Comparison of ENCODE assay signal across 14 cellular contexts in genomic region chr2:203599509-203599908, GRCh38.
DNase-seq lines count a peak whose midpoint lies in the region; ATAC-seq, FAIRE-seq and TF ChIP-seq lines count a peak whose summit lies in the region.
"Had no signal": no experiment of that assay in that cellular context is flagged by ENCODE, and none has a peak within 500 bp of the region (broad histone marks: within the 10 kb centered on the region; RNA-seq: fewer than 3 reads in every experiment).

No MANE protein-coding gene starts in this region.

- no peak overlapping the region for H3K9ac ChIP-seq in HUES6 (ENCODE audit: low read length)

- H3K27ac ChIP-seq in HUES6 (ENCODE audit: low read depth, low read length), result peak overlapping the region; percentile 61; the same call in 1 of the 2 replicates
- H3K27ac ChIP-seq: upper lobe of left lung had no signal

- H3K4me1 ChIP-seq in HUES6 (ENCODE audit: control insufficient read depth, insufficient read depth, low read length), result peaks cover 12% of the 10 kb centered on the region

- no peak for TF ChIP-seq CTCF in GM12865 (IDR thresholded peaks at IDR 0.05; ENCODE audit: insufficient read depth, low read depth, low read length, missing control alignments)

- ATAC-seq in HG02642 (IDR thresholded peaks at IDR 0.05; ENCODE audit: poor library complexity, unreplicated experiment), result peak; percentile 44
- no peak for ATAC-seq in activated CD4-positive, CD25-positive, alpha-beta regulatory T cell treated with anti-CD3 and anti-CD28 coated beads, Interleukin-2, amount 50 U/mL, for 24 hours
- ATAC-seq: left cardiac atrium had no signal

- no peaks in the 10 kb centered on the region for H3K27me3 ChIP-seq in HUES6 (ENCODE audit: control insufficient read depth, insufficient read depth, low read length)
- H3K27me3 ChIP-seq: upper lobe of left lung had no signal

- intact Hi-C loops in head of caudate nucleus (cut with DNase I), result no loop called here

- FAIRE-seq in GM19239 (lab: Jason Lieb, UNC), result peak; percentile 88
- FAIRE-seq: TTC549 had no signal

- DNase-seq in GM12865 (ENCODE audit: low read depth) (peak; percentile 63), GM19239 (ENCODE audit: insufficient read length, low spot score) (no peak), LoVo (ENCODE audit: low spot score) (no peak), head of caudate nucleus (no peak), NOMO-1 treated with DMSO at 0.1 percent for 48 hours (lab: John Stamatoyannopoulos, UW; ENCODE audit: unreplicated experiment) (no peak)
- DNase-seq: DND-41, foreskin melanocyte, left cardiac atrium, NCI-H226, upper lobe of left lung had no signal

- no peaks in the 10 kb centered on the region for H3K36me3 ChIP-seq in HUES6 (ENCODE audit: control insufficient read depth, insufficient read depth, low read length)
- H3K36me3 ChIP-seq: upper lobe of left lung had no signal

- H3K9me3 ChIP-seq in HUES6 (ENCODE audit: control insufficient read depth, insufficient read depth, low read depth, low read length), result no peaks in the 10 kb centered on the region
- H3K9me3 ChIP-seq: upper lobe of left lung had no signal

- H3K4me3 ChIP-seq in GM12865 (ENCODE audit: low read depth, low read length) (no peak overlapping the region), HUES6 (ENCODE audit: low read depth, low read length) (no peak overlapping the region)
- H3K4me3 ChIP-seq: upper lobe of left lung had no signal
